ENCODE assay signal across 8 cellular contexts in genomic region chr4:110621839-110622751, GRCh38. TPM values are rescaled to one million over a fixed set of nuclear protein-coding genes. Genes with fewer than 3 reads are reported as not detected.
DNase-seq lines count a peak whose midpoint lies in the region; TF ChIP-seq lines count a peak whose summit lies in the region.

No MANE protein-coding gene starts in this region.

- no peak for TF ChIP-seq POLR2A in uterus (IDR thresholded peaks at IDR 0.05)

- no peak for DNase-seq in CD8-positive, alpha-beta memory T cell
- DNase-seq in NCI-H526 treated with DMSO at 0.1 percent for 48 hours (lab: John Stamatoyannopoulos, UW) (peak; percentile 14), A673 (ENCODE audit: low spot score) (no peak), GM23248 (no peak), AG08396 (ENCODE audit: low spot score) (no peak), uterus (no peak)

- no peaks in the 10 kb centered on the region for H3K9me2 ChIP-seq in GM23248 (ENCODE audit: insufficient read depth)

- peaks cover 70 to 96% of the 10 kb centered on the region in 2 donors for H3K27me3 Mint-ChIP-seq in CD8-positive, alpha-beta memory T cell
- H3K27me3 Mint-ChIP-seq in nephron (ENCODE audit: low read depth): peaks cover 98% of the 10 kb centered on the region

- no peaks in the 10 kb centered on the region for H3K36me3 ChIP-seq in CD8-positive, alpha-beta memory T cell (ENCODE audit: insufficient read depth, low read length)
- H3K36me3 ChIP-seq in ectodermal cell (ENCODE audit: control insufficient read depth, insufficient read depth, low read length) (no peaks in the 10 kb centered on the region), A673 (ENCODE audit: insufficient read depth, low read length, poor library complexity, severe bottlenecking) (no peaks in the 10 kb centered on the region), GM23248 (ENCODE audit: low read depth) (no peaks in the 10 kb centered on the region), uterus (no peaks in the 10 kb centered on the region)

- no peaks in the 10 kb centered on the region for H3K9me3 ChIP-seq in CD8-positive, alpha-beta memory T cell (ENCODE audit: low read length)
- H3K9me3 ChIP-seq in ectodermal cell (ENCODE audit: control insufficient read depth, low read length) (no peaks in the 10 kb centered on the region), A673 (ENCODE audit: low read depth, low read length, poor library complexity, severe bottlenecking) (no peaks in the 10 kb centered on the region), GM23248 (ENCODE audit: low read depth) (no peaks in the 10 kb centered on the region), uterus (no peaks in the 10 kb centered on the region)

- no peak overlapping the region for H3K4me2 ChIP-seq in GM23248 (ENCODE audit: unreplicated experiment)

- peaks cover 0 to 24% (median 14%) of the 10 kb centered on the region in 5 donors for H3K9me3 Mint-ChIP-seq in CD8-positive, alpha-beta memory T cell
- no peaks in the 10 kb centered on the region for H3K9me3 Mint-ChIP-seq in nephron

- H3K27me3 ChIP-seq in CD8-positive, alpha-beta memory T cell (ENCODE audit: insufficient read depth, low read length, poor library complexity, severe bottlenecking): peaks cover 67% of the 10 kb centered on the region
- H3K27me3 ChIP-seq in ectodermal cell (ENCODE audit: control insufficient read depth, insufficient read depth, low read length, poor library complexity, severe bottlenecking): peaks cover 100% of the 10 kb centered on the region
- no peaks in the 10 kb centered on the region for H3K27me3 ChIP-seq in A673 (replicated peaks; ENCODE audit: insufficient read depth, low read depth, low read length, poor library complexity)
- H3K27me3 ChIP-seq in GM23248 (replicated peaks; ENCODE audit: insufficient read depth): no peaks in the 10 kb centered on the region
- H3K27me3 ChIP-seq in uterus: peaks cover 48 to 97% of the 10 kb centered on the region in 2 donors

- TF ChIP-seq CTCF in nephron (IDR thresholded peaks at IDR 0.05; ENCODE audit: unreplicated experiment in 3 of 3) (no peak), A673 (conservative IDR thresholded peaks at IDR 0.05; ENCODE audit: low read depth, low read length) (no peak), uterus (IDR thresholded peaks at IDR 0.05) (no peak)

- no peaks in the 10 kb centered on the region for H3K79me2 ChIP-seq in GM23248 (ENCODE audit: insufficient read depth)

- no TSS peak for BruUV-seq in A673 (replicated peaks; lab: Mats Ljungman, UMichigan)

- intact Hi-C loops in A673 (cut with micrococcal nuclease; ENCODE audit: unreplicated experiment) (no loop called here), uterus (cut with DNase I; ENCODE audit: low total_unique reads) (no loop called here)

- no peaks in the 10 kb centered on the region for H3K36me3 Mint-ChIP-seq in CD8-positive, alpha-beta memory T cell
- peaks cover 24% of the 10 kb centered on the region for H3K36me3 Mint-ChIP-seq in nephron (ENCODE audit: low read depth)

- no peak overlapping the region for H3K9ac ChIP-seq in GM23248

- no peak overlapping the region for H2AFZ ChIP-seq in GM23248

- in situ Hi-C loops in GM23248 (cut with MboI): no loop called here

- WGBS in ectodermal cell, 2 experiments: 1% methylated on average over 73 of the region's 73 CpGs
- 79 to 83% methylated on average over 67 to 73 of the region's 73 CpGs for WGBS in GM23248 (ENCODE audit: low coverage in 1 of 2, low lambda C conversion rate in 2 of 2, missing lambda C conversion rate in 2 of 2), 2 experiments

- no peak overlapping the region for H3K27ac ChIP-seq in CD8-positive, alpha-beta memory T cell (ENCODE audit: low read depth, low read length)
- H3K27ac ChIP-seq in ectodermal cell (ENCODE audit: insufficient read depth, low read depth, low read length, poor library complexity, severe bottlenecking): no peak overlapping the region
- H3K27ac ChIP-seq in A673 (ENCODE audit: low read depth, low read length, poor library complexity, severe bottlenecking): no peak overlapping the region
- no peak overlapping the region for H3K27ac ChIP-seq in GM23248
- H3K27ac ChIP-seq in uterus: no peak overlapping the region

- H3K4me1 ChIP-seq in CD8-positive, alpha-beta memory T cell (ENCODE audit: insufficient read depth, low read length): no peaks in the 10 kb centered on the region
- H3K4me1 ChIP-seq in ectodermal cell (ENCODE audit: control insufficient read depth, insufficient read depth, low read length): peaks cover 63% of the 10 kb centered on the region
- peaks cover 13% of the 10 kb centered on the region for H3K4me1 ChIP-seq in A673 (ENCODE audit: insufficient read depth, low read length, poor library complexity, severe bottlenecking)
- H3K4me1 ChIP-seq in GM23248 (ENCODE audit: insufficient read depth): no peaks in the 10 kb centered on the region
- H3K4me1 ChIP-seq in uterus: peaks cover 0 to 11% of the 10 kb centered on the region in 2 donors

- no peak overlapping the region for H3K4me3 ChIP-seq in CD8-positive, alpha-beta memory T cell (ENCODE audit: low read length)
- H3K4me3 ChIP-seq in ectodermal cell (ENCODE audit: insufficient read depth, low read depth, low read length): peak overlapping the region; percentile 44
- no peak overlapping the region for H3K4me3 ChIP-seq in A673 (ENCODE audit: low read depth, low read length, poor library complexity, severe bottlenecking)
- H3K4me3 ChIP-seq in GM23248: no peak overlapping the region
- H3K4me3 ChIP-seq in uterus: peak overlapping the region in 1 of 2 donors; percentile 27

- peaks cover 27 to 54% (median 30%) of the 10 kb centered on the region in 3 donors for H3K4me1 Mint-ChIP-seq in CD8-positive, alpha-beta memory T cell
- peaks cover 61% of the 10 kb centered on the region for H3K4me1 Mint-ChIP-seq in nephron

- peak overlapping the region in 6 of 7 donors; percentile 50 to 82 (median 63) for H3K4me3 Mint-ChIP-seq in CD8-positive, alpha-beta memory T cell
- H3K4me3 Mint-ChIP-seq in nephron: peak overlapping the region; percentile 81 to 89 (median 86)

- no peak overlapping the region for H3K27ac Mint-ChIP-seq in CD8-positive, alpha-beta memory T cell
- H3K27ac Mint-ChIP-seq in nephron: peak overlapping the region; percentile 93 to 98 (median 95)

- no peaks in the 10 kb centered on the region for H3F3A ChIP-seq in GM23248 (ENCODE audit: insufficient read depth)

- H4K20me1 ChIP-seq in GM23248 (ENCODE audit: insufficient read depth): no peaks in the 10 kb centered on the region

- POLR2A ChIA-PET in CD8-positive, alpha-beta memory T cell (lab: Charles Lee): no interaction called here
- POLR2A ChIA-PET in A673 (lab: Charles Lee; ENCODE audit: low non-redundant PET): interaction anchor here (0.6 kb wide), 1 partner anchor 532 kb away, joined by 3 read pairs; no protein-coding TSS in a partner anchor

- CTCF ChIA-PET in CD8-positive, alpha-beta memory T cell (lab: Charles Lee): no interaction called here
- CTCF ChIA-PET in A673 (lab: Charles Lee): no interaction called here

RNA-seq across cellular contexts. Expression of gene PITX2, which starts 0.8 kb away (rescaled TPM):
- total RNA-seq in CD8-positive, alpha-beta memory T cell: not detected
- not detected for polyA plus RNA-seq in CD8-positive, alpha-beta memory T cell
- 1.4 TPM for polyA plus RNA-seq in ectodermal cell (2013, experiment 1 of 4)
- polyA plus RNA-seq in ectodermal cell (2013, experiment 2 of 4): 1.9 TPM
- polyA plus RNA-seq in ectodermal cell (2013, experiment 3 of 4): 2.7 TPM
- polyA plus RNA-seq in ectodermal cell (2013, experiment 4 of 4): 1.8 TPM
- total RNA-seq in A673 (2021) (0.90 and 2.0 TPM in 2 replicates), uterus (under 1 TPM in 1 of 4 donors, not detected in 3; 0.14 TPM)
- total RNA-seq in GM23248 (2014; rRNA removed; shearing (Covaris generic)): 4.3 and 5.8 TPM in 2 replicates
- 5.6 and 5.8 TPM in 2 replicates for polyA plus RNA-seq in GM23248 (2016; fragmentation: Nextera tagmentation; extraction: Ambion mirVana)

Comparison
In these comparisons a context has a peak if more than half of its experiments do, and no peak if none do; other contexts are left out.
1. H3K27ac Mint-ChIP-seq: peak in nephron (3 of 3); none in CD8-positive, alpha-beta memory T cell (0 of 8).